8 cellular contexts compared by ENCODE assay signal in genomic region chr7:108613147-108613948, GRCh38. TPM values are rescaled to one million over a fixed set of nuclear protein-coding genes. Genes with fewer than 3 reads are reported as not detected.
DNase-seq lines count a peak whose midpoint lies in the region; ATAC-seq, FAIRE-seq and TF ChIP-seq lines count a peak whose summit lies in the region.

No MANE protein-coding gene starts in this region.

- H3K9me2 ChIP-seq in PC-9 (ENCODE audit: insufficient read depth): 0 out of 2 replicates have a peak, but pooled peaks cover 2% of the 10 kb centered on the region

- no peak overlapping the region for H3K4me3 ChIP-seq in PC-9
- no peak overlapping the region for H3K4me3 ChIP-seq in esophagus muscularis mucosa
- H3K4me3 ChIP-seq in ovary: no peak overlapping the region

- no peak overlapping the region for H3K4me2 ChIP-seq in PC-9

- H3K27me3 ChIP-seq in PC-9 (ENCODE audit: insufficient read depth, low read depth): no peaks in the 10 kb centered on the region
- no peaks in the 10 kb centered on the region for H3K27me3 ChIP-seq in esophagus muscularis mucosa
- no peaks in the 10 kb centered on the region for H3K27me3 ChIP-seq in ovary

- H3K27ac ChIP-seq in PC-9: no peak overlapping the region
- no peak overlapping the region for H3K27ac ChIP-seq in esophagus muscularis mucosa (replicated peaks in 1 of 4)
- no peak overlapping the region for H3K27ac ChIP-seq in ovary

- intact Hi-C loops in PC-9 (cut with micrococcal nuclease; ENCODE audit: unreplicated experiment) (loop anchor here (5.0 kb wide), 1 partner anchor 41 kb away; no protein-coding TSS in a partner anchor), esophagus muscularis mucosa (cut with DNase I) (no loop called here), ovary (cut with DNase I) (no loop called here)

- in situ Hi-C loops in KBM-7 (cut with MboI; ENCODE audit: low pct_unique_long_range_greater_than_20kb, low sequenced_read_pairs): no loop called here

- peak; percentile 80 for ATAC-seq in GM21390 (IDR thresholded peaks at IDR 0.05; ENCODE audit: unreplicated experiment)

- POLR2A ChIA-PET in PC-9 (lab: Charles Lee; ENCODE audit: unreplicated experiment): no interaction called here

- no peaks in the 10 kb centered on the region for H3K79me2 ChIP-seq in PC-9 (ENCODE audit: low read depth)

- CTCF ChIA-PET in PC-9 (lab: Charles Lee): no interaction called here

- TF ChIP-seq CTCF in PC-9 (conservative IDR thresholded peaks at IDR 0.05) (peak; percentile 88), esophagus muscularis mucosa (IDR thresholded peaks at IDR 0.05) (peak; percentile 67 to 77 (median 68)), ovary (IDR thresholded peaks at IDR 0.05) (peak; percentile 13 to 47 (median 33))

- no peaks in the 10 kb centered on the region for H3F3A ChIP-seq in PC-9 (ENCODE audit: insufficient read depth, low read depth)

- H2AFZ ChIP-seq in PC-9: no peak overlapping the region

- no peaks in the 10 kb centered on the region for H4K20me1 ChIP-seq in PC-9 (ENCODE audit: insufficient read depth)

- H3K9me3 ChIP-seq in PC-9 (ENCODE audit: insufficient read depth, low read depth): no peaks in the 10 kb centered on the region
- no peaks in the 10 kb centered on the region for H3K9me3 ChIP-seq in esophagus muscularis mucosa
- no peaks in the 10 kb centered on the region for H3K9me3 ChIP-seq in ovary

- WGBS in esophagus muscularis mucosa: 20% methylated on average over 5 of the region's 5 CpGs
- 22 to 30% (median 22%) methylated on average over 5 of the region's 5 CpGs for WGBS in ovary, 3 donors

- FAIRE-seq in GM12892 (lab: Jason Lieb, UNC): no peak

- BruUV-seq in PC-9 (replicated peaks; lab: Mats Ljungman, UMichigan): no TSS peak

- H3K36me3 ChIP-seq in PC-9 (ENCODE audit: low read depth) (no peaks in the 10 kb centered on the region), esophagus muscularis mucosa (no peaks in the 10 kb centered on the region), ovary (no peaks in the 10 kb centered on the region)

- DNase-seq in EH (ENCODE audit: low read depth) (peak; percentile 47), KBM-7 (peak; percentile 68), PC-9 (peak in 1 of 2 experiments; percentile 47), esophagus muscularis mucosa (ENCODE audit: extremely low spot score) (no peak), ovary (no peak), 8988T (no peak), GM12892 (ENCODE audit: insufficient read length) (no peak)

- TF ChIP-seq EP300 in esophagus muscularis mucosa (IDR thresholded peaks at IDR 0.05) (no peak), ovary (IDR thresholded peaks at IDR 0.05) (no peak)

- H3K4me1 ChIP-seq in PC-9 (replicated peaks; ENCODE audit: insufficient read depth) (0 out of 2 replicates have a peak, but pooled peaks cover 10% of the 10 kb centered on the region), esophagus muscularis mucosa (no peaks in the 10 kb centered on the region), ovary (ENCODE audit: insufficient read depth) (no peaks in the 10 kb centered on the region)

- no peak for TF ChIP-seq POLR2A in esophagus muscularis mucosa (IDR thresholded peaks at IDR 0.05; ENCODE audit: low read depth)
- TF ChIP-seq POLR2A in ovary (IDR thresholded peaks at IDR 0.05): no peak
- no peak for TF ChIP-seq POLR2A in GM12892 (IDR thresholded peaks at IDR 0.05; ENCODE audit: low read depth, low read length)

RNA-seq across cellular contexts. Expression of gene DNAJB9, which starts 43.7 kb away (rescaled TPM):
- total RNA-seq in PC-9 (2021) (10.0 and 13.3 TPM in 2 replicates), esophagus muscularis mucosa (10 to 100 TPM; 17.9 to 41.9 (median 28.0) TPM), ovary (10 to 100 TPM; 17.5 to 44.2 (median 26.5) TPM)
- polyA plus RNA-seq in ovary: 10 to 100 TPM; 21.7 to 23.7 TPM
- 8.6 TPM for polyA plus RNA-seq in GM12892 (2012; ENCODE audit: missing spikeins)

RNA-seq across cellular contexts. Expression of gene THAP5, which starts 43.8 kb away (rescaled TPM):
- total RNA-seq in PC-9 (2021) (20.8 and 28.5 TPM in 2 replicates), esophagus muscularis mucosa (10 to 100 TPM; 23.1 to 27.7 (median 27.3) TPM), ovary (10 to 100 TPM; 18.2 to 44.5 (median 37.5) TPM)
- 10 to 100 TPM; 17.0 to 20.5 TPM for polyA plus RNA-seq in ovary
- 15.8 TPM for polyA plus RNA-seq in GM12892 (2012; ENCODE audit: missing spikeins)

Comparison
In these comparisons a context has a peak if more than half of its experiments do, and no peak if none do; other contexts are left out.
1. DNase-seq: peak in EH (single experiment) and KBM-7 (single experiment); none in esophagus muscularis mucosa (single experiment), ovary (0 of 5), 8988T (single experiment) and GM12892 (single experiment).
2. CTCF ChIP-seq: peak in every context shown above with its lines; median percentile 88 in PC-9; 68 in esophagus muscularis mucosa; 33 in ovary.